Comparison of ENCODE assay signal across 18 cellular contexts in genomic region chr12:122176473-122176872, GRCh38. TPM values are rescaled to one million over a fixed set of nuclear protein-coding genes. Genes with fewer than 3 reads are reported as not detected.
"Had no signal": no experiment of that assay in that cellular context is flagged by ENCODE, and none has a peak within 500 bp of the region (broad histone marks: within the 10 kb centered on the region; RNA-seq: fewer than 3 reads in every experiment).

No MANE protein-coding gene starts in this region.

RNA-seq across cellular contexts. Expression of gene IL31, which starts 2.5 kb away (rescaled TPM):
- total RNA-seq: natural killer cell treated with Interleukin-12 subunit alpha and Interleukin-12 subunit beta and Interleukin-15 and Interleukin-18, amount 100 ng/mL, for 72 hours; neural crest cell; omental fat pad; osteocyte; pancreas; posterior vena cava; prostate gland; pulmonary artery endothelial cell; right atrium auricular region; sciatic nerve; smooth muscle cell; spleen; suprapubic skin; testis; transverse colon; upper lobe of right lung; urinary bladder; uterus had no signal
- polyA plus RNA-seq: pancreas, smooth muscle cell, spleen, urinary bladder had no signal

RNA-seq across cellular contexts. Expression of gene LRRC43, which starts 6.5 kb away (rescaled TPM):
- total RNA-seq: smooth muscle cell, upper lobe of right lung, urinary bladder had no signal

RNA-seq across cellular contexts. Expression of gene B3GNT4, which starts 27.0 kb away (rescaled TPM):
- total RNA-seq: right atrium auricular region, sciatic nerve, smooth muscle cell, spleen had no signal
